In genomic region chr10:102245932-102246251, GRCh38 we compare ENCODE assay signal across 8 cellular contexts. TPM values are rescaled to one million over a fixed set of nuclear protein-coding genes. Genes with fewer than 3 reads are reported as not detected.
DNase-seq lines count a peak whose midpoint lies in the region; ATAC-seq, FAIRE-seq and TF ChIP-seq lines count a peak whose summit lies in the region.

No MANE protein-coding gene starts in this region.

- POLR2A ChIA-PET in Caco-2 (lab: Charles Lee), result interaction anchor here (0.6 to 1.4 kb wide), 11 partner anchors 10 to 215 kb away, joined by 3 to 12 read pairs (median 5); partner anchors contain the start of genes CUEDC2, ELOVL3 and NOLC1
- POLR2A ChIA-PET in endothelial cell of umbilical vein (lab: Charles Lee), result interaction anchor here (1.0 to 1.3 kb wide), 2 partner anchors 16 to 54 kb away, joined by 5 read pairs; no protein-coding TSS in a partner anchor

- H3K79me2 ChIP-seq in OCI-LY3 (ENCODE audit: low read length) (peaks cover 55% of the 10 kb centered on the region), endothelial cell of umbilical vein (ENCODE audit: control insufficient read depth, insufficient read depth, low read length) (peaks cover 51% of the 10 kb centered on the region)

- H3K9me3 ChIP-seq in Caco-2 (no peaks in the 10 kb centered on the region), OCI-LY3 (ENCODE audit: insufficient read depth, low read length) (no peaks in the 10 kb centered on the region), endothelial cell of umbilical vein (replicated peaks; ENCODE audit: control insufficient read depth, insufficient read depth, low read length) (no peaks in the 10 kb centered on the region), neutrophil (no peaks in the 10 kb centered on the region)

- CTCF ChIA-PET in Caco-2 (lab: Charles Lee) (interaction anchor here (0.6 to 2.0 kb wide), 10 partner anchors 9 to 158 kb away, joined by 3 to 19 read pairs (median 6); partner anchors contain the start of genes ELOVL3 and PPRC1), endothelial cell of umbilical vein (lab: Charles Lee) (interaction anchor here (0.7 to 2.7 kb wide), 11 partner anchors 15 to 106 kb away, joined by 3 to 36 read pairs (median 4); no protein-coding TSS in a partner anchor)

- H3K36me3 ChIP-seq in Caco-2 (ENCODE audit: control insufficient read depth, insufficient read depth, low read length) (no peaks in the 10 kb centered on the region), OCI-LY3 (replicated peaks; ENCODE audit: low read depth, low read length) (peaks cover 4% of the 10 kb centered on the region), endothelial cell of umbilical vein (ENCODE audit: control insufficient read depth in 2 of 2, extremely low read depth in 1 of 2, insufficient read depth in 2 of 2, low read length in 2 of 2) (no peaks in the 10 kb centered on the region), neutrophil (no peaks in the 10 kb centered on the region)

- H3K27me3 ChIP-seq in Caco-2 (replicated peaks; ENCODE audit: control insufficient read depth, insufficient read depth, low read length), result no peaks in the 10 kb centered on the region
- no peaks in the 10 kb centered on the region for H3K27me3 ChIP-seq in OCI-LY3 (ENCODE audit: low read depth, low read length)
- peaks cover 2% of the 10 kb centered on the region in 2 experiments for H3K27me3 ChIP-seq in endothelial cell of umbilical vein (ENCODE audit: control insufficient read depth in 2 of 2, insufficient read depth in 2 of 2, low read length in 2 of 2)
- H3K27me3 ChIP-seq in neutrophil, result peaks cover 26% of the 10 kb centered on the region

- FAIRE-seq in endothelial cell of umbilical vein (lab: Jason Lieb, UNC), result no peak

- BruUV-seq in Caco-2 (replicated peaks; lab: Mats Ljungman, UMichigan), result no TSS peak
- BruUV-seq in endothelial cell of umbilical vein (replicated peaks; lab: Mats Ljungman, UMichigan), result no TSS peak

- H3K4me3 ChIP-seq in Caco-2 (ENCODE audit: low read depth, low read length) (peak overlapping the region; percentile 73), OCI-LY3 (ENCODE audit: low read length) (peak overlapping the region; percentile 98), endothelial cell of umbilical vein (replicated peaks in 1 of 3; ENCODE audit: insufficient read depth in 1 of 3, low read depth in 1 of 3, low read length in 3 of 3) (peak overlapping the region; percentile 59 to 90 (median 85)), neutrophil (ENCODE audit: low read depth in 1 of 2, low read length in 1 of 2) (peak overlapping the region; percentile 89 to 93)

- H3K4me1 Mint-ChIP-seq in Caco-2 (ENCODE audit: low read depth, unreplicated experiment), result peaks cover 46% of the 10 kb centered on the region

- H3K9ac ChIP-seq in OCI-LY3 (ENCODE audit: low read length) (peak overlapping the region; percentile 88), endothelial cell of umbilical vein (replicated peaks; ENCODE audit: extremely low read depth, insufficient read depth, low read length) (peak overlapping the region; percentile 81)

- no peak for TF ChIP-seq POLR2A in endothelial cell of umbilical vein (IDR thresholded peaks at IDR 0.05; ENCODE audit: low read depth, low read length)

- H3K9me1 ChIP-seq in endothelial cell of umbilical vein (replicated peaks; ENCODE audit: control insufficient read depth, extremely low read depth, insufficient read depth, low read length), result no peaks in the 10 kb centered on the region

- H3K27me3 Mint-ChIP-seq in Caco-2 (ENCODE audit: insufficient read depth, unreplicated experiment), result peaks cover 2% of the 10 kb centered on the region

- TF ChIP-seq CTCF in Caco-2 (IDR thresholded peaks at IDR 0.05; ENCODE audit: insufficient read depth in 1 of 2, low read depth in 1 of 2, low read length in 1 of 2, severe bottlenecking in 1 of 2, unreplicated experiment in 1 of 2) (no peak), OCI-LY3 (IDR thresholded peaks at IDR 0.05; ENCODE audit: low read depth, low read length) (no peak), endothelial cell of umbilical vein (IDR thresholded peaks at IDR 0.05; ENCODE audit: extremely low read depth in 1 of 2, insufficient read depth in 1 of 2, low read depth in 1 of 2, low read length in 2 of 2) (no peak), neutrophil (IDR thresholded peaks at IDR 0.05) (no peak)

- H2AFZ ChIP-seq in OCI-LY3 (ENCODE audit: low read depth, low read length) (0 out of 2 replicates have a peak overlapping the region, but pooled peaks have one; percentile 69), endothelial cell of umbilical vein (ENCODE audit: low read depth, low read length) (peak overlapping the region; percentile 78)

- H3K36me3 Mint-ChIP-seq in Caco-2 (ENCODE audit: insufficient read depth, unreplicated experiment), result peaks cover 22% of the 10 kb centered on the region

- no peaks in the 10 kb centered on the region for H3K9me3 Mint-ChIP-seq in Caco-2 (ENCODE audit: unreplicated experiment)

- H3K27ac ChIP-seq in OCI-LY3 (ENCODE audit: low read length) (peak overlapping the region; percentile 63), endothelial cell of umbilical vein (ENCODE audit: insufficient read depth, low read depth, low read length) (peak overlapping the region; percentile 61), neutrophil (peak overlapping the region; percentile 90)

- peak overlapping the region; percentile 99 for H3K4me2 ChIP-seq in OCI-LY3 (ENCODE audit: low read length)
- H3K4me2 ChIP-seq in endothelial cell of umbilical vein (ENCODE audit: insufficient read depth, low read length), result peak overlapping the region; percentile 83

- peak overlapping the region; percentile 87 for H3K27ac Mint-ChIP-seq in Caco-2 (ENCODE audit: unreplicated experiment)

- H3K4me3 Mint-ChIP-seq in Caco-2 (ENCODE audit: unreplicated experiment), result peak overlapping the region; percentile 94

- H4K20me1 ChIP-seq in OCI-LY3 (ENCODE audit: insufficient read depth, low read length), result peaks cover 16% of the 10 kb centered on the region
- peaks cover 3% of the 10 kb centered on the region for H4K20me1 ChIP-seq in endothelial cell of umbilical vein (replicated peaks; ENCODE audit: control insufficient read depth, extremely low read depth, insufficient read depth, low read length)

- H3K4me1 ChIP-seq in Caco-2, result peaks cover 19% of the 10 kb centered on the region
- peaks cover 19% of the 10 kb centered on the region for H3K4me1 ChIP-seq in OCI-LY3 (ENCODE audit: low read length)
- peaks cover 25% of the 10 kb centered on the region for H3K4me1 ChIP-seq in endothelial cell of umbilical vein (ENCODE audit: control insufficient read depth, extremely low read depth, insufficient read depth, low read length)
- H3K4me1 ChIP-seq in neutrophil (ENCODE audit: control insufficient read depth in 1 of 2, insufficient read depth in 1 of 2, low read depth in 1 of 2, low read length in 1 of 2), result peaks cover 38 to 42% of the 10 kb centered on the region in 2 experiments

- ATAC-seq in sciatic nerve, result no peak

- dilution Hi-C loops in endothelial cell of umbilical vein (cut with MboI; ENCODE audit: extremely low pct_ligation_motif_present, low sequenced_read_pairs), result loop anchor here (25.0 kb wide), 1 partner anchor 116 kb away; no protein-coding TSS in a partner anchor

- intact Hi-C loops in Caco-2 (cut with micrococcal nuclease; ENCODE audit: unreplicated experiment) (loop anchor here (1.0 to 5.0 kb wide), 4 partner anchors 94 to 496 kb away; partner anchors contain the start of genes ACTR1A, NOLC1 and WBP1L), endothelial cell of umbilical vein (cut with micrococcal nuclease) (loop anchor here (1.0 to 5.0 kb wide), 3 partner anchors 36 to 96 kb away; no protein-coding TSS in a partner anchor), sciatic nerve (cut with DNase I) (no loop called here)

- DNase-seq in Caco-2 (no peak), endothelial cell of umbilical vein (ENCODE audit: low read depth, low spot score) (no peak), activated gamma-delta T cell (lab: John Stamatoyannopoulos, UW) (no peak), sciatic nerve (ENCODE audit: low spot score) (no peak), hepatic stellate cell (ENCODE audit: low spot score) (no peak)
- no peak for DNase-seq in stimulated activated CD4-positive, alpha-beta T cell treated with anti-CD3 and anti-CD28 coated beads, Interleukin-2, amount 100 ng/mL, for 24 hours

TF ChIP-seq in endothelial cell of umbilical vein, 7 proteins besides CTCF, POLR2A, EP300 and RAD21 (continues in another document):
- TF ChIP-seq GATA2 (IDR thresholded peaks at IDR 0.05; ENCODE audit: insufficient read depth, insufficient read length, low read depth, low read length) (no peak), JUN (IDR thresholded peaks at IDR 0.05; ENCODE audit: borderline replicate concordance, insufficient read depth, insufficient read length, low read depth) (no peak)

RNA-seq across cellular contexts. Expression of gene GBF1, which starts 0.6 kb away (rescaled TPM):
- total RNA-seq in Caco-2 (2022) (69.1 and 69.8 TPM in 2 replicates), endothelial cell of umbilical vein (45.7 and 49.7 TPM in 2 replicates), sciatic nerve (39.5 TPM)
- polyA plus RNA-seq in endothelial cell of umbilical vein, result 20.3 and 26.0 TPM in 2 replicates
- 19.9 and 21.9 TPM in 2 replicates for polyA plus RNA-seq in endothelial cell of umbilical vein (2011; cell fraction: cytosol; rRNA removed)
- polyA plus RNA-seq in endothelial cell of umbilical vein (2011; cell fraction: nucleus; rRNA removed), result 59.6 and 72.0 TPM in 2 replicates
- 38.7 and 46.4 TPM in 2 replicates for polyA plus RNA-seq in endothelial cell of umbilical vein (2012)
- 66.8 and 73.4 TPM in 2 replicates for polyA minus RNA-seq in endothelial cell of umbilical vein
- polyA minus RNA-seq in endothelial cell of umbilical vein (2011; cell fraction: cytosol; rRNA and poly(A)+ RNA removed), result 23.2 TPM
- polyA minus RNA-seq in endothelial cell of umbilical vein (2011; cell fraction: nucleus; rRNA and poly(A)+ RNA removed), result 57.3 and 79.2 TPM in 2 replicates

RNA-seq across cellular contexts. Expression of gene PITX3, which starts 4.6 kb away (rescaled TPM):
- total RNA-seq in Caco-2 (2022) (not detected in 2 replicates), endothelial cell of umbilical vein (not detected in 2 replicates), sciatic nerve (not detected)
- polyA plus RNA-seq in endothelial cell of umbilical vein, result not detected in 2 replicates
- not detected in 2 replicates for polyA plus RNA-seq in endothelial cell of umbilical vein (2011; cell fraction: cytosol; rRNA removed)
- polyA plus RNA-seq in endothelial cell of umbilical vein (2011; cell fraction: nucleus; rRNA removed), result not detected in 2 replicates
- polyA plus RNA-seq in endothelial cell of umbilical vein (2012), result not detected in 2 replicates
- not detected in 2 replicates for polyA minus RNA-seq in endothelial cell of umbilical vein
- polyA minus RNA-seq in endothelial cell of umbilical vein (2011; cell fraction: cytosol; rRNA and poly(A)+ RNA removed), result not detected
- not detected in 2 replicates for polyA minus RNA-seq in endothelial cell of umbilical vein (2011; cell fraction: nucleus; rRNA and poly(A)+ RNA removed)

RNA-seq across cellular contexts. Expression of gene ELOVL3, which starts 19.8 kb away (rescaled TPM):
- total RNA-seq in Caco-2 (2022), result 1.4 and 2.2 TPM in 2 replicates
- total RNA-seq in endothelial cell of umbilical vein, result not detected in 2 replicates
- not detected in 2 replicates for polyA plus RNA-seq in endothelial cell of umbilical vein
- not detected in 2 replicates for polyA plus RNA-seq in endothelial cell of umbilical vein (2011; cell fraction: cytosol; rRNA removed)
- not detected in 2 replicates for polyA plus RNA-seq in endothelial cell of umbilical vein (2011; cell fraction: nucleus; rRNA removed)
- polyA plus RNA-seq in endothelial cell of umbilical vein (2012), result not detected in 2 replicates
- not detected in 2 replicates for polyA minus RNA-seq in endothelial cell of umbilical vein
- not detected for polyA minus RNA-seq in endothelial cell of umbilical vein (2011; cell fraction: cytosol; rRNA and poly(A)+ RNA removed)
- polyA minus RNA-seq in endothelial cell of umbilical vein (2011; cell fraction: nucleus; rRNA and poly(A)+ RNA removed), result not detected in 2 replicates
- not detected for total RNA-seq in sciatic nerve
